In genomic region chr2:96529376-96530143, GRCh38 we compare ENCODE assay signal across 13 cellular contexts. TPM values are rescaled to one million over a fixed set of nuclear protein-coding genes. Genes with fewer than 3 reads are reported as not detected.
A peak's percentile ranks its signal among the peaks of the same experiment; 100 is the strongest.
DNase-seq lines count a peak whose midpoint lies in the region; ATAC-seq, FAIRE-seq and TF ChIP-seq lines count a peak whose summit lies in the region.
"Had no signal": no experiment of that assay in that cellular context is flagged by ENCODE, and none has a peak within 500 bp of the region (broad histone marks: within the 10 kb centered on the region; RNA-seq: fewer than 3 reads in every experiment).

No MANE protein-coding gene starts in this region.

- H2AK5ac ChIP-seq in H1 (ENCODE audit: low read depth, low read length) (peak overlapping the region; percentile 24; the same call in 1 of the 2 replicates), trophoblast cell (ENCODE audit: low read length) (no peak overlapping the region)

- no peak overlapping the region for H4K12ac ChIP-seq in trophoblast cell (ENCODE audit: low read depth, low read length)

- H3K9me3 ChIP-seq in CD4-positive, alpha-beta T cell (ENCODE audit: control insufficient read depth, low read length), result no peaks in the 10 kb centered on the region
- H3K9me3 ChIP-seq in H1 (ENCODE audit: insufficient read depth in 2 of 2, low read depth in 1 of 2, low read length in 1 of 2) (no peaks in the 10 kb centered on the region), gastrocnemius medialis (no peaks in the 10 kb centered on the region), trophoblast cell (ENCODE audit: insufficient read depth, low read depth, low read length) (peaks cover 2% of the 10 kb centered on the region)
- H3K9me3 ChIP-seq: Caco-2, prostate gland had no signal

- H3K23ac ChIP-seq in H1 (ENCODE audit: insufficient read length), result no peak overlapping the region
- H3K23ac ChIP-seq in trophoblast cell (ENCODE audit: low read length), result no peak overlapping the region

- no peak for TF ChIP-seq RAD21 in H1 (IDR thresholded peaks at IDR 0.05 in 1 of 2, conservative IDR thresholded peaks at IDR 0.05 in 1 of 2; ENCODE audit: low read depth in 2 of 2, low read length in 2 of 2)

- H2BK12ac ChIP-seq in H1 (ENCODE audit: low read depth, low read length) (no peak overlapping the region), trophoblast cell (ENCODE audit: low read length) (no peak overlapping the region)

- peak overlapping the region; percentile 52 for H3K27ac Mint-ChIP-seq in CD4-positive, alpha-beta T cell
- H3K27ac Mint-ChIP-seq in glutamatergic neuron (ENCODE audit: unreplicated experiment), result no peak overlapping the region

- no peaks in the 10 kb centered on the region for H4K20me1 ChIP-seq in H1 (replicated peaks in 1 of 2; ENCODE audit: control insufficient read depth in 1 of 2, insufficient read depth in 2 of 2, low read length in 2 of 2)

- in situ Hi-C loops in gastrocnemius medialis (cut with MboI; ENCODE audit: low sequenced_read_pairs in 4 of 4), result loop anchor here in 2 of 4 donors (10.0 to 25.0 kb wide), 2 partner anchors 105 to 1133 kb away; partner anchors contain the start of genes ACTR1B (in 1 of the 2), C2orf92 (in 1 of the 2) and KANSL3 (in 1 of the 2)

- ATAC-seq in CD4-positive, alpha-beta T cell (ENCODE audit: poor library complexity), result no peak
- ATAC-seq in gastrocnemius medialis (no peak), GM18870 (IDR thresholded peaks at IDR 0.05; ENCODE audit: unreplicated experiment) (no peak)

- H2AFZ ChIP-seq in H1 (ENCODE audit: low read length) (no peak overlapping the region), trophoblast cell (ENCODE audit: insufficient read depth, low read length, poor library complexity) (no peak overlapping the region)

- no peaks in the 10 kb centered on the region for H3K27me3 ChIP-seq in CD4-positive, alpha-beta T cell (ENCODE audit: control insufficient read depth, insufficient read depth, low read length)
- H3K27me3 ChIP-seq in H7 (ENCODE audit: control insufficient read depth, insufficient read depth, low read length) (peaks cover 10% of the 10 kb centered on the region), H1 (replicated peaks in 1 of 4; ENCODE audit: control insufficient read depth in 3 of 4, extremely low read depth in 1 of 4, insufficient read depth in 3 of 4, low read length in 3 of 4) (peaks cover 0 to 28% (median 22%) of the 10 kb centered on the region in 4 experiments; a peak in 6 of 7 replicates), gastrocnemius medialis (no peaks in the 10 kb centered on the region), trophoblast cell (ENCODE audit: insufficient read depth, low read length) (peaks cover 17% of the 10 kb centered on the region)
- H3K27me3 ChIP-seq: cardiac muscle cell had no signal

- no peak overlapping the region for H3K27ac ChIP-seq in CD4-positive, alpha-beta T cell (ENCODE audit: low read depth, low read length)
- H3K27ac ChIP-seq in H1 (ENCODE audit: low read depth, low read length), result no peak overlapping the region
- H3K27ac ChIP-seq in gastrocnemius medialis, result peak overlapping the region in 3 of 4 donors; percentile 65 to 76 (median 65)
- no peak overlapping the region for H3K27ac ChIP-seq in trophoblast cell (ENCODE audit: low read depth, low read length)
- H3K27ac ChIP-seq: cardiac muscle cell had no signal

- TF ChIP-seq POLR2A in H1 (IDR thresholded peaks at IDR 0.05; ENCODE audit: control extremely low read depth in 1 of 2, low read depth in 2 of 2, low read length in 2 of 2) (no peak), gastrocnemius medialis (IDR thresholded peaks at IDR 0.05) (no peak)

- H3K9ac ChIP-seq in H1 (replicated peaks in 1 of 4; ENCODE audit: extremely low read depth in 1 of 4, low read depth in 3 of 4, low read length in 3 of 4) (no peak overlapping the region; a peak in 1 of 7 replicates), trophoblast cell (ENCODE audit: low read length) (no peak overlapping the region)

- H4K5ac ChIP-seq in H1 (ENCODE audit: insufficient read length, low read depth, low read length), result no peak overlapping the region

- no peak overlapping the region for H3K4me2 ChIP-seq in H1 (ENCODE audit: insufficient read depth in 1 of 2, low read depth in 2 of 2, low read length in 2 of 2)
- no peak overlapping the region for H3K4me2 ChIP-seq in trophoblast cell (ENCODE audit: low read length)

- no peaks in the 10 kb centered on the region for H3K9me3 Mint-ChIP-seq in CD4-positive, alpha-beta T cell
- H3K9me3 Mint-ChIP-seq in glutamatergic neuron (ENCODE audit: unreplicated experiment), result no peaks in the 10 kb centered on the region

- H3K4ac ChIP-seq in H1 (replicated peaks; ENCODE audit: insufficient read length, low read depth, low read length) (no peak overlapping the region), trophoblast cell (ENCODE audit: low read depth, low read length) (no peak overlapping the region)

- no peak for DNase-seq in CD4-positive, alpha-beta T cell
- DNase-seq in H7 (peak; percentile 24), H1 (ENCODE audit: low read depth in 1 of 2, low spot score in 2 of 2) (no peak), gastrocnemius medialis (no peak), glutamatergic neuron (no peak), trophoblast cell (no peak)
- DNase-seq: Caco-2; NCI-H1417; NCI-H69; stimulated activated CD4-positive, alpha-beta T cell treated with anti-CD3 and anti-CD28 coated beads, Interleukin-4, amount 100 ng/mL, for 24 hours had no signal

- H2BK15ac ChIP-seq in H1 (ENCODE audit: low read length), result no peak overlapping the region; the same call in 1 of the 2 replicates

- H4K91ac ChIP-seq in H1 (replicated peaks; ENCODE audit: insufficient read length, low read length) (no peak overlapping the region), trophoblast cell (ENCODE audit: low read depth, low read length) (no peak overlapping the region)

- peaks cover 2 to 4% (median 3%) of the 10 kb centered on the region in 4 experiments for H3K4me1 ChIP-seq in H1 (replicated peaks in 1 of 4; ENCODE audit: control insufficient read depth in 3 of 4, insufficient read depth in 4 of 4, low read length in 3 of 4)
- peaks cover 47 to 48% of the 10 kb centered on the region in 2 donors for H3K4me1 ChIP-seq in gastrocnemius medialis
- peaks cover 0 to 5% of the 10 kb centered on the region in 2 experiments for H3K4me1 ChIP-seq in trophoblast cell (ENCODE audit: control insufficient read depth in 1 of 2, insufficient read depth in 2 of 2, low read length in 2 of 2)
- H3K4me1 ChIP-seq: Caco-2 had no signal

- H3K18ac ChIP-seq in H1 (ENCODE audit: extremely low read depth, low read length) (no peak overlapping the region), trophoblast cell (ENCODE audit: low read length) (no peak overlapping the region)

- H3K36me3 Mint-ChIP-seq in CD4-positive, alpha-beta T cell (ENCODE audit: low read depth), result no peaks in the 10 kb centered on the region
- H3K36me3 Mint-ChIP-seq in glutamatergic neuron (ENCODE audit: unreplicated experiment), result peaks cover 5% of the 10 kb centered on the region

- TF ChIP-seq EP300 in H1 (IDR thresholded peaks at IDR 0.05; ENCODE audit: borderline replicate concordance in 1 of 2, low read depth in 2 of 2, low read length in 2 of 2), result no peak

- H3K4me3 Mint-ChIP-seq in CD4-positive, alpha-beta T cell, result peak overlapping the region; percentile 63
- no peak overlapping the region for H3K4me3 Mint-ChIP-seq in glutamatergic neuron (ENCODE audit: unreplicated experiment)

- peak overlapping the region; percentile 7; the same call in 1 of the 2 replicates for H4K8ac ChIP-seq in H1 (ENCODE audit: extremely low read depth, insufficient read depth, low read length)
- no peak overlapping the region for H4K8ac ChIP-seq in trophoblast cell (ENCODE audit: low read depth, low read length)

- H3K79me1 ChIP-seq in H1 (ENCODE audit: low read depth, low read length) (no peaks in the 10 kb centered on the region), trophoblast cell (ENCODE audit: low read length) (no peaks in the 10 kb centered on the region)

- H3K79me2 ChIP-seq in H1 (ENCODE audit: control insufficient read depth in 1 of 2, insufficient read depth in 2 of 2, low read length in 2 of 2), result no peaks in the 10 kb centered on the region
- H3K79me2 ChIP-seq in trophoblast cell (ENCODE audit: control insufficient read depth, insufficient read depth, low read length, poor library complexity), result no peaks in the 10 kb centered on the region

- H3K14ac ChIP-seq in H1 (ENCODE audit: insufficient read length) (no peak overlapping the region), trophoblast cell (ENCODE audit: low read length) (no peak overlapping the region)

- no peaks in the 10 kb centered on the region for H3K27me3 Mint-ChIP-seq in CD4-positive, alpha-beta T cell
- H3K27me3 Mint-ChIP-seq in glutamatergic neuron (ENCODE audit: unreplicated experiment), result peaks cover 2% of the 10 kb centered on the region

- H2BK5ac ChIP-seq in H1 (ENCODE audit: low read depth, low read length) (0 out of 2 replicates have a peak overlapping the region, but pooled peaks have one; percentile 5), trophoblast cell (ENCODE audit: low read depth, low read length, poor library complexity) (no peak overlapping the region)

- POLR2A ChIA-PET in CD4-positive, alpha-beta T cell (lab: Charles Lee), result interaction anchor here (3.3 to 7.2 kb wide), 2 partner anchors 8 to 25 kb away, joined by 31 to 180 read pairs; partner anchors contain the start of gene ARID5A
- POLR2A ChIA-PET in H1 (lab: Charles Lee; ENCODE audit: partially characterized antibody), result interaction anchor here (0.6 kb wide), 1 partner anchor 284 kb away, joined by 3 read pairs; no protein-coding TSS in a partner anchor

- intact Hi-C loops in CD4-positive, alpha-beta T cell (cut with DNase I, micrococcal nuclease), result loop anchor here in 1 of 2 experiments (5.0 to 10.0 kb wide), 4 partner anchors 208 to 1115 kb away; partner anchors contain the start of genes CIAO1, COX5B, STARD7 and TMEM127
- intact Hi-C loops in gastrocnemius medialis (cut with DNase I; ENCODE audit: low total_unique reads), result loop anchor here (5.0 to 10.0 kb wide), 4 partner anchors 68 to 1635 kb away; partner anchors contain the start of genes KANSL3 and STARD7

- CTCF ChIA-PET in CD4-positive, alpha-beta T cell (lab: Charles Lee), result interaction anchor here (1.2 to 5.2 kb wide), 2 partner anchors 22 to 25 kb away, joined by 3 to 30 read pairs; no protein-coding TSS in a partner anchor
- CTCF ChIA-PET in H1 (lab: Charles Lee; ENCODE audit: partially characterized antibody), result interaction anchor here (0.6 to 18.5 kb wide), 12 partner anchors 10 to 190 kb away, joined by 3 to 361 read pairs (median 4); partner anchors contain the start of gene NEURL3

- H3K4me1 Mint-ChIP-seq in CD4-positive, alpha-beta T cell (ENCODE audit: low read depth), result peaks cover 55% of the 10 kb centered on the region
- peaks cover 14% of the 10 kb centered on the region for H3K4me1 Mint-ChIP-seq in glutamatergic neuron (ENCODE audit: low read depth, unreplicated experiment)

- H2BK120ac ChIP-seq in H1 (replicated peaks; ENCODE audit: low read depth, low read length) (no peak overlapping the region), trophoblast cell (ENCODE audit: insufficient read depth, low read length, poor library complexity) (no peak overlapping the region)

- H3K4me3 ChIP-seq in H7 (ENCODE audit: insufficient read depth, low read depth, low read length), result no peak overlapping the region
- no peak overlapping the region for H3K4me3 ChIP-seq in H1 (ENCODE audit: extremely low read depth in 1 of 4, insufficient read depth in 2 of 4, low read depth in 3 of 4, low read length in 4 of 4)
- H3K4me3 ChIP-seq in gastrocnemius medialis, result no peak overlapping the region
- H3K4me3 ChIP-seq in trophoblast cell (ENCODE audit: low read depth, low read length), result no peak overlapping the region
- H3K4me3 ChIP-seq: cardiac muscle cell, prostate gland had no signal

- no peak for TF ChIP-seq CTCF in CD4-positive, alpha-beta T cell (IDR thresholded peaks at IDR 0.05)
- TF ChIP-seq CTCF in H1 (IDR thresholded peaks at IDR 0.05; ENCODE audit: control extremely low read depth in 1 of 3, insufficient read depth in 1 of 3, low read depth in 1 of 3, low read length in 3 of 3) (no peak), gastrocnemius medialis (IDR thresholded peaks at IDR 0.05 in 4 of 5, conservative IDR thresholded peaks at IDR 0.05 in 1 of 5) (no peak), glutamatergic neuron (IDR thresholded peaks at IDR 0.05; ENCODE audit: partially characterized antibody, unreplicated experiment) (no peak)

- H2BK20ac ChIP-seq in H1 (ENCODE audit: low read length), result no peak overlapping the region

- peaks cover 8% of the 10 kb centered on the region; the same call in 1 of the 2 replicates for H3K23me2 ChIP-seq in H1 (ENCODE audit: low read depth, low read length)

- 90% methylated on average over 9 of the region's 9 CpGs; no CpG with 5 or more reads in 1 of the 2 experiments for WGBS in H1 (ENCODE audit: extremely low coverage in 1 of 2, insufficient coverage in 1 of 2, insufficient read length in 1 of 2, insufficient replicate concordance in 2 of 2, low coverage in 1 of 2, low lambda C conversion rate in 2 of 2, missing lambda C conversion rate in 1 of 2), 2 experiments
- WGBS in trophoblast cell (ENCODE audit: extremely low coverage, insufficient coverage, insufficient read length), result no CpG with 5 or more reads among the region's 9 CpGs

- no peaks in the 10 kb centered on the region for H3K36me3 ChIP-seq in H7 (replicated peaks; ENCODE audit: control insufficient read depth, insufficient read depth, low read length)
- no peaks in the 10 kb centered on the region for H3K36me3 ChIP-seq in H1 (ENCODE audit: control insufficient read depth in 2 of 4, insufficient read depth in 4 of 4, low read length in 3 of 4)
- no peaks in the 10 kb centered on the region for H3K36me3 ChIP-seq in gastrocnemius medialis
- H3K36me3 ChIP-seq in trophoblast cell (ENCODE audit: control insufficient read depth in 1 of 2, insufficient read depth in 2 of 2, low read length in 2 of 2), result no peaks in the 10 kb centered on the region
- H3K36me3 ChIP-seq: cardiac muscle cell, prostate gland had no signal

- H3K56ac ChIP-seq in H1 (replicated peaks; ENCODE audit: insufficient read length, low read depth, low read length), result no peak overlapping the region

- no peak for FAIRE-seq in H1 (lab: Jason Lieb, UNC)

RNA-seq across cellular contexts. Expression of gene ARID5A, which starts 7.0 kb away (rescaled TPM):
- 100 to 1,000 TPM; 326 to 342 TPM for total RNA-seq in CD4-positive, alpha-beta T cell
- 20.7 and 26.7 TPM in 2 replicates for total RNA-seq in H7 (2014; rRNA removed; shearing (Covaris generic))
- 4.4 and 5.3 TPM in 2 replicates for total RNA-seq in H1 (2021; fragmentation: NEBNext Ultra II Directional; extraction: Animal tissue kit (Norgen Biotek cat#: 25700))
- 3.3 and 3.8 TPM in 2 replicates for polyA plus RNA-seq in H1 (2011; rRNA removed)
- polyA plus RNA-seq in H1 (2011; cell fraction: cytosol; rRNA removed), result 2.8 TPM
- 5.1 TPM for polyA plus RNA-seq in H1 (2011; cell fraction: nucleus; rRNA removed)
- polyA plus RNA-seq in H1 (2012, experiment 1 of 2), result 1.8 to 4.2 TPM (median 3.5 TPM) in 4 replicates
- 3.3 TPM for polyA plus RNA-seq in H1 (2012, experiment 2 of 2)
- 4.2 TPM for polyA plus RNA-seq in H1 (2013, experiment 1 of 2)
- polyA plus RNA-seq in H1 (2013, experiment 2 of 2), result 4.2 TPM
- 0.76 and 1.4 TPM in 2 replicates for polyA minus RNA-seq in H1 (2011; rRNA and poly(A)+ RNA removed)
- 4.3 TPM for polyA minus RNA-seq in H1 (2011; cell fraction: cytosol; rRNA and poly(A)+ RNA removed)
- 3.3 TPM for polyA minus RNA-seq in H1 (2011; cell fraction: nucleus; rRNA and poly(A)+ RNA removed)
- total RNA-seq in gastrocnemius medialis, result 100 to 1,000 TPM in 1 of 4 donors, 10 to 100 TPM in 1, 1 to 10 TPM in 2; 6.7 to 126 (median 30.5) TPM
- total RNA-seq in glutamatergic neuron (ENCODE audit: unreplicated experiment), result 3.5 TPM
- polyA plus RNA-seq in trophoblast cell (2013), result 1.3 and 1.4 TPM in 2 replicates

RNA-seq across cellular contexts. Expression of gene NEURL3, which starts 24.4 kb away (rescaled TPM):
- not detected for total RNA-seq in CD4-positive, alpha-beta T cell
- total RNA-seq in H7 (2014; rRNA removed; shearing (Covaris generic)), result 0.10 TPM in 1 of 2 replicates, not detected in the other
- total RNA-seq in H1 (2021; fragmentation: NEBNext Ultra II Directional; extraction: Animal tissue kit (Norgen Biotek cat#: 25700)), result not detected in 2 replicates
- polyA plus RNA-seq in H1 (2011; rRNA removed), result 0.03 TPM in 1 of 2 replicates, not detected in the other
- not detected for polyA plus RNA-seq in H1 (2011; cell fraction: cytosol; rRNA removed)
- polyA plus RNA-seq in H1 (2011; cell fraction: nucleus; rRNA removed), result not detected
- polyA plus RNA-seq in H1 (2012, experiment 1 of 2), result not detected in 4 replicates
- not detected for polyA plus RNA-seq in H1 (2012, experiment 2 of 2)
- not detected for polyA plus RNA-seq in H1 (2013, experiment 1 of 2)
- not detected for polyA plus RNA-seq in H1 (2013, experiment 2 of 2)
- not detected in 2 replicates for polyA minus RNA-seq in H1 (2011; rRNA and poly(A)+ RNA removed)
- not detected for polyA minus RNA-seq in H1 (2011; cell fraction: cytosol; rRNA and poly(A)+ RNA removed)
- polyA minus RNA-seq in H1 (2011; cell fraction: nucleus; rRNA and poly(A)+ RNA removed), result not detected
- total RNA-seq in gastrocnemius medialis (not detected), glutamatergic neuron (ENCODE audit: unreplicated experiment) (not detected)
- polyA plus RNA-seq in trophoblast cell (2013), result 0.47 and 0.51 TPM in 2 replicates
- total RNA-seq: cardiac muscle cell had no signal
- polyA plus RNA-seq: cardiac muscle cell had no signal

Comparison
In these comparisons a context has a peak if more than half of its experiments do, and no peak if none do; other contexts are left out.
1. H3K27ac ChIP-seq: peak in gastrocnemius medialis (3 of 4); none in CD4-positive, alpha-beta T cell (single experiment), H1 (single experiment) and trophoblast cell (single experiment).